24 cellular contexts compared by ENCODE assay signal in the genomic region with DNA sequence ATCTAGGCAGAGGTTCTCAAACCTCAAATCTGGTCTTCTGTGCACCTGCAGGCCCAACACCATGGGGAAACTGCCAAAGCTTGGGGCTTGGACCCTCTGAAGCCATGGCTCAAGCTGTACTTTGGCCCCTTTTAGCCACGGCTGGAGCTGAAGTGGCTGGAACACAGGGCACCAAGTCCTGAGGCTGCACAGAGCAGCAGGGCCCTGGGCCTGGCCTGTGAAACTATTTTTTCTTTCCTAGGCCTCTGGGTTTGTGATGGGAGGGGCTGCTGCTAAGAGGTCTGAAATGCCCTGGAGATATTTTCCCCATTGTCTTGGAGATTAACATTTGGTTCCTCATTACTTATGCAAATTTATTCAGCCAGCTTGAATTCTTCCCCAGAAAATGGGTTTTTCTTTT. TPM values are rescaled to one million over a fixed set of nuclear protein-coding genes. Genes with fewer than 3 reads are reported as not detected.
DNase-seq lines count a peak whose midpoint lies in the region; ATAC-seq and TF ChIP-seq lines count a peak whose summit lies in the region.
"Had no signal": no experiment of that assay in that cellular context is flagged by ENCODE, and none has a peak within 500 bp of the region (broad histone marks: within the 10 kb centered on the region; RNA-seq: fewer than 3 reads in every experiment).

No MANE protein-coding gene starts in this region.

- no peaks in the 10 kb centered on the region for H3K27me3 ChIP-seq in HUES6 (ENCODE audit: control insufficient read depth, insufficient read depth, low read length)
- H3K27me3 ChIP-seq in endodermal cell (ENCODE audit: control insufficient read depth, insufficient read depth, low read length, poor library complexity, severe bottlenecking), result no peaks in the 10 kb centered on the region

- no peak for TF ChIP-seq CTCF in endodermal cell (conservative IDR thresholded peaks at IDR 0.05)

- peaks cover 22% of the 10 kb centered on the region for H3K9me3 Mint-ChIP-seq in endodermal cell

- WGBS in endodermal cell (ENCODE audit: insufficient coverage in 1 of 2, insufficient read length in 1 of 2), 2 experiments, result 89 to 100% methylated on average over 1 of the region's 1 CpG

- H3K4me1 ChIP-seq in HUES6 (ENCODE audit: control insufficient read depth, insufficient read depth, low read length), result peaks cover 9% of the 10 kb centered on the region
- peaks cover 5% of the 10 kb centered on the region for H3K4me1 ChIP-seq in endodermal cell (ENCODE audit: control insufficient read depth, insufficient read depth, low read length)

- H3K27me3 Mint-ChIP-seq in endodermal cell (ENCODE audit: insufficient read depth), result no peaks in the 10 kb centered on the region

- H3K9ac ChIP-seq in HUES6 (ENCODE audit: low read length) (peak overlapping the region; percentile 12), endodermal cell (ENCODE audit: extremely low read depth, low read length, poor library complexity, severe bottlenecking) (no peak overlapping the region)

- H3K36me3 Mint-ChIP-seq in endodermal cell (ENCODE audit: low read depth), result no peaks in the 10 kb centered on the region

- no peak for ATAC-seq in HG02798 (IDR thresholded peaks at IDR 0.05; ENCODE audit: poor library complexity, unreplicated experiment)
- ATAC-seq: HCT116, K562, PC-3, SK-N-SH treated with all-trans-retinoic acid at 6 μM for 48 hours had no signal

- H3K36me3 ChIP-seq in HUES6 (ENCODE audit: control insufficient read depth, insufficient read depth, low read length) (no peaks in the 10 kb centered on the region), endodermal cell (ENCODE audit: control insufficient read depth, insufficient read depth, low read length) (no peaks in the 10 kb centered on the region)

- peaks cover 21% of the 10 kb centered on the region; the same call in 1 of the 2 replicates for H3K9me3 ChIP-seq in HUES6 (ENCODE audit: control insufficient read depth, insufficient read depth, low read depth, low read length)
- peaks cover 30% of the 10 kb centered on the region for H3K9me3 ChIP-seq in endodermal cell (ENCODE audit: control insufficient read depth, low read length)

- no peak overlapping the region for H3K27ac Mint-ChIP-seq in endodermal cell

- no peak overlapping the region for H3K4me3 ChIP-seq in HUES6 (ENCODE audit: low read depth, low read length)
- no peak overlapping the region for H3K4me3 ChIP-seq in endodermal cell (ENCODE audit: low read length)
- H3K4me3 ChIP-seq: K562 had no signal

- peaks cover 3% of the 10 kb centered on the region for H3K4me1 Mint-ChIP-seq in endodermal cell

- H3K27ac ChIP-seq in HUES6 (ENCODE audit: low read depth, low read length) (no peak overlapping the region), endodermal cell (ENCODE audit: low read depth, low read length) (no peak overlapping the region)

- peak; percentile 47 for DNase-seq in endodermal cell
- peak; percentile 2 for DNase-seq in medulla oblongata (ENCODE audit: extremely low spot score)
- no peak for DNase-seq in activated T-cell treated with anti-CD3 and anti-CD28 coated beads, Interleukin-2, amount 50 U/mL, for 1 hour
- no peak for DNase-seq in activated CD4-positive, alpha-beta T cell treated with anti-CD3 and anti-CD28 coated beads for 1 hour
- no peak for DNase-seq in cerebellum (ENCODE audit: low spot score)
- DNase-seq: ACHN, Calu3, DMS79 treated with DMSO at 0.1 percent for 48 hours, GOT3, Kasumi-1, MV-4-11, NCI-H1105, NCI-H1436 treated with DMSO at 0.1 percent for 48 hours, NCI-H187 treated with DMSO at 0.1 percent for 48 hours, NCI-H2107, NCI-H446, NCI-H524 treated with DMSO at 0.1 percent for 48 hours, NCI-H774, PC-3 had no signal

- no peak overlapping the region for H3K4me3 Mint-ChIP-seq in endodermal cell

RNA-seq across cellular contexts. Expression of gene PI4K2B, which starts 18.3 kb away (rescaled TPM):
- total RNA-seq in endodermal cell (10 to 100 TPM; 15.6 to 16.1 TPM), cerebellum (6.8 TPM)
- polyA plus RNA-seq in endodermal cell (2013, experiment 1 of 2), result 8.2 TPM
- 8.8 TPM for polyA plus RNA-seq in endodermal cell (2013, experiment 2 of 2)

RNA-seq across cellular contexts. Expression of gene SEPSECS, which starts 55.3 kb away (rescaled TPM):
- total RNA-seq in endodermal cell (10 to 100 TPM in 1 of 2 donors, 1 to 10 TPM in 1; 5.9 to 12.6 TPM), cerebellum (12.4 TPM)
- polyA plus RNA-seq in endodermal cell (2013, experiment 1 of 2), result 7.7 TPM
- polyA plus RNA-seq in endodermal cell (2013, experiment 2 of 2), result 7.6 TPM

Comparison
In these comparisons a context has a peak if more than half of its experiments do, and no peak if none do; other contexts are left out.
1. DNase-seq: peak in endodermal cell (single experiment) and medulla oblongata (single experiment); none in activated T-cell treated with anti-CD3 and anti-CD28 coated beads, Interleukin-2, amount 50 U/mL, for 1 hour (single experiment), activated CD4-positive, alpha-beta T cell treated with anti-CD3 and anti-CD28 coated beads for 1 hour (single experiment) and cerebellum (single experiment).